In the genomic region with DNA sequence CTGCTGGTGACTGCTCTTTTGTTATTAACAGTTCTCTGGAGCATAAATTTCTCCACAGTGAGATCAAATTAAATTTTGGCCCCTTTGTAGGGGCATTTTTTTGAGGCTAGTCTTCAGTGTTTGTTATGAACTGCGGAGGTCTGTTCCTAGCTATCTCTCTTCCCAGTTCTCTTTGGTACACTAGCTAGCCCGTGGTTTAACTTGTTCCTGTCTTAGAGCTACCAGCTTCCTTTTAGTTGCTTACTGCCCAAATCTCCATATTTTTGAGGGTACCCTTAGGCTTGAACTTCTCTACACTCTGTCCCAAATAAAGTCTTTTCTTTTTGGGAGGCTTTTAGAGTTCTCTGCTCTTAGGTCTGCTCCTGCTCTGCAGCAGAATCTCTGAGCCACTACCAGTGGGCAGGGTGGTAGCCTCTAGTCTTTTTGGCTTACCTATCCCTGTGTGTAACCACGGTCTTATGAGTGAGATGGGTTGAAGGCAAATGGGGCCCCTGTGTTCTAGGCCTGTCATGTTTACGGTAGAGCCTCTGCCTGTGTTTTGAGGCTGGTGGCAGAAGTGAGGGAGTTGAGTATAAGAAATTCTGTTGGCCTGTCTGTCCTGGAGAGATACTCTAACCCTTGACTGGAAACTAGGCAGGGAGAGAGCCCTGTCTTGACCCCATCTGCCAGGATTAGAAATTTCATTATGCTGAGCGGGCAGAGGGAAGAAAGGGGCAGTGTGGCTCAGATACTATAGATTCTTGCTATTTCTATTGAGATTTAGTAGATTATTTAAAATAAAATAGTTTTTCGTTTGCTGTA, we compare ENCODE assay signal across 25 cellular contexts. TPM values are rescaled to one million over a fixed set of nuclear protein-coding genes. Genes with fewer than 3 reads are reported as not detected.
DNase-seq lines count a peak whose midpoint lies in the region; ATAC-seq and TF ChIP-seq lines count a peak whose summit lies in the region.
"Had no signal": no experiment of that assay in that cellular context is flagged by ENCODE, and none has a peak within 500 bp of the region (broad histone marks: within the 10 kb centered on the region; RNA-seq: fewer than 3 reads in every experiment).

No MANE protein-coding gene starts in this region.

- H3K27ac Mint-ChIP-seq in activated CD8-positive, alpha-beta T cell treated with anti-CD3 and anti-CD28 coated beads for 36 hours: peak overlapping the region; percentile 50
- no peak overlapping the region for H3K27ac Mint-ChIP-seq in activated CD8-positive, alpha-beta T cell treated with anti-CD3 and anti-CD28 coated beads, Interleukin-2, amount 10 ng/mL, durations not matched to agents 7 days and 5 days
- H3K27ac Mint-ChIP-seq in WTC11 (peak overlapping the region; percentile 47), neural crest cell (ENCODE audit: unreplicated experiment) (peak overlapping the region; percentile 57)
- H3K27ac Mint-ChIP-seq: activated CD4-positive, alpha-beta T cell treated with anti-CD3 and anti-CD28 coated beads, Interleukin-2, amount 10 ng/mL, durations not matched to agents 7 days and 5 days; activated naive CD8-positive, alpha-beta T cell treated with anti-CD3 and anti-CD28 coated beads, Interleukin-2, amount 10 ng/mL, durations not matched to agents 7 days and 5 days; nephron had no signal

- H3K4me2 ChIP-seq in Loucy (ENCODE audit: low read depth, low read length, poor library complexity, severe bottlenecking): peak overlapping the region; percentile 72

- peak overlapping the region; percentile 58 for H3K4me3 ChIP-seq in Loucy (ENCODE audit: low read length, poor library complexity, severe bottlenecking)
- H3K4me3 ChIP-seq: body of pancreas, GM12878, HAP-1, lung, MG63, SJSA1, skin epidermis, uterus had no signal

- H3K36me3 Mint-ChIP-seq in activated CD8-positive, alpha-beta T cell treated with anti-CD3 and anti-CD28 coated beads for 36 hours (ENCODE audit: low read depth): peaks cover 34% of the 10 kb centered on the region
- peaks cover 41% of the 10 kb centered on the region for H3K36me3 Mint-ChIP-seq in activated CD8-positive, alpha-beta T cell treated with anti-CD3 and anti-CD28 coated beads, Interleukin-2, amount 10 ng/mL, durations not matched to agents 7 days and 5 days (ENCODE audit: low read depth)
- no peaks in the 10 kb centered on the region for H3K36me3 Mint-ChIP-seq in WTC11
- peaks cover 19% of the 10 kb centered on the region for H3K36me3 Mint-ChIP-seq in neural crest cell (ENCODE audit: low read depth)

- peaks cover 86% of the 10 kb centered on the region for H4K20me1 ChIP-seq in Loucy (ENCODE audit: insufficient read depth, low read length, poor library complexity, severe bottlenecking)

- H3K4me1 Mint-ChIP-seq in activated CD8-positive, alpha-beta T cell treated with anti-CD3 and anti-CD28 coated beads for 36 hours (ENCODE audit: low read depth): peaks cover 74% of the 10 kb centered on the region
- peaks cover 26% of the 10 kb centered on the region for H3K4me1 Mint-ChIP-seq in activated CD8-positive, alpha-beta T cell treated with anti-CD3 and anti-CD28 coated beads, Interleukin-2, amount 10 ng/mL, durations not matched to agents 7 days and 5 days (ENCODE audit: low read depth)
- H3K4me1 Mint-ChIP-seq in WTC11 (peaks cover 65% of the 10 kb centered on the region), neural crest cell (peaks cover 33% of the 10 kb centered on the region)

- H3K27me3 Mint-ChIP-seq in activated CD8-positive, alpha-beta T cell treated with anti-CD3 and anti-CD28 coated beads for 36 hours: no peaks in the 10 kb centered on the region
- no peaks in the 10 kb centered on the region for H3K27me3 Mint-ChIP-seq in activated CD8-positive, alpha-beta T cell treated with anti-CD3 and anti-CD28 coated beads, Interleukin-2, amount 10 ng/mL, durations not matched to agents 7 days and 5 days (ENCODE audit: low read depth)
- H3K27me3 Mint-ChIP-seq in WTC11 (ENCODE audit: low read depth): no peaks in the 10 kb centered on the region
- no peaks in the 10 kb centered on the region for H3K27me3 Mint-ChIP-seq in neural crest cell (ENCODE audit: low read depth)
- H3K27me3 Mint-ChIP-seq: activated CD4-positive, alpha-beta T cell treated with anti-CD3 and anti-CD28 coated beads, Interleukin-2, amount 10 ng/mL, durations not matched to agents 7 days and 5 days; activated naive CD8-positive, alpha-beta T cell treated with anti-CD3 and anti-CD28 coated beads, Interleukin-2, amount 10 ng/mL, durations not matched to agents 7 days and 5 days had no signal

- CTCF ChIA-PET in activated CD8-positive, alpha-beta T cell treated with anti-CD3 and anti-CD28 coated beads for 36 hours (lab: Charles Lee): interaction anchor here (0.7 kb wide), 1 partner anchor 33 kb away, joined by 3 read pairs; no protein-coding TSS in a partner anchor
- CTCF ChIA-PET in activated CD8-positive, alpha-beta T cell treated with anti-CD3 and anti-CD28 coated beads, Interleukin-2, amount 10 ng/mL, durations not matched to agents 7 days and 5 days (lab: Charles Lee): no interaction called here
- CTCF ChIA-PET in WTC11 (lab: Charles Lee): no interaction called here

- H3K4me1 ChIP-seq in Loucy (ENCODE audit: insufficient read depth, low read length, poor library complexity, severe bottlenecking): peaks cover 56% of the 10 kb centered on the region
- H3K4me1 ChIP-seq: SJSA1, uterus had no signal

- no peak for TF ChIP-seq CTCF in activated CD8-positive, alpha-beta T cell treated with anti-CD3 and anti-CD28 coated beads for 36 hours (IDR thresholded peaks at IDR 0.05)
- TF ChIP-seq CTCF in Loucy (conservative IDR thresholded peaks at IDR 0.05; ENCODE audit: low read length): no peak
- no peak for TF ChIP-seq CTCF in WTC11 (IDR thresholded peaks at IDR 0.05)
- no peak for TF ChIP-seq CTCF in neural crest cell (conservative IDR thresholded peaks at IDR 0.05)

- H2AFZ ChIP-seq in Loucy (ENCODE audit: low read length): no peak overlapping the region

- no peaks in the 10 kb centered on the region for H3K36me3 ChIP-seq in Loucy (ENCODE audit: insufficient read depth, low read length)
- H3K36me3 ChIP-seq: HAP-1, SJSA1, uterus had no signal

- H3K9ac ChIP-seq in Loucy (ENCODE audit: low read depth, low read length, poor library complexity, severe bottlenecking): peak overlapping the region; percentile 37

- peaks cover 11% of the 10 kb centered on the region for H3K9me3 Mint-ChIP-seq in activated CD8-positive, alpha-beta T cell treated with anti-CD3 and anti-CD28 coated beads for 36 hours
- peaks cover 8% of the 10 kb centered on the region for H3K9me3 Mint-ChIP-seq in activated CD8-positive, alpha-beta T cell treated with anti-CD3 and anti-CD28 coated beads, Interleukin-2, amount 10 ng/mL, durations not matched to agents 7 days and 5 days (ENCODE audit: insufficient read depth)
- no peaks in the 10 kb centered on the region for H3K9me3 Mint-ChIP-seq in WTC11
- peaks cover 2% of the 10 kb centered on the region for H3K9me3 Mint-ChIP-seq in neural crest cell

- intact Hi-C loops in activated CD8-positive, alpha-beta T cell treated with anti-CD3 and anti-CD28 coated beads for 36 hours (cut with micrococcal nuclease): no loop called here

- no peaks in the 10 kb centered on the region for H3K9me2 ChIP-seq in Loucy (replicated peaks; ENCODE audit: low read depth, low read length)

- H3K9me3 ChIP-seq in Loucy (ENCODE audit: insufficient read depth, low read depth, low read length): no peaks in the 10 kb centered on the region
- H3K9me3 ChIP-seq: BE2C, body of pancreas, HAP-1, SJSA1, uterus had no signal

- DNase-seq in activated CD8-positive, alpha-beta T cell treated with anti-CD3 and anti-CD28 coated beads for 36 hours: no peak
- DNase-seq in activated CD8-positive, alpha-beta T cell treated with anti-CD3 and anti-CD28 coated beads, Interleukin-2, amount 10 ng/mL, durations not matched to agents 7 days and 5 days: no peak
- DNase-seq in WTC11 (ENCODE audit: low spot score) (no peak), neural crest cell (ENCODE audit: low read depth, low spot score) (no peak), cerebellar nuclear complex (lab: John Stamatoyannopoulos, UW) (no peak)
- DNase-seq: activated CD4-positive, alpha-beta T cell treated with anti-CD3 and anti-CD28 coated beads, Interleukin-2, amount 10 ng/mL, durations not matched to agents 7 days and 5 days; activated naive CD8-positive, alpha-beta T cell treated with anti-CD3 and anti-CD28 coated beads, Interleukin-2, amount 10 ng/mL, durations not matched to agents 7 days and 5 days; BE2C; body of pancreas; MG63; NCI-H2029; NCI-H345; stimulated activated CD4-positive, alpha-beta T cell treated with anti-CD3 and anti-CD28 coated beads, Interleukin-4, amount 100 ng/mL, for 4 hours; T1000; uterus had no signal

- no peaks in the 10 kb centered on the region for H3F3A ChIP-seq in Loucy (ENCODE audit: low read depth)

- no peak for ATAC-seq in activated CD8-positive, alpha-beta T cell treated with anti-CD3 and anti-CD28 coated beads for 36 hours
- no peak for ATAC-seq in activated CD8-positive, alpha-beta T cell treated with anti-CD3 and anti-CD28 coated beads, Interleukin-2, amount 10 ng/mL, durations not matched to agents 7 days and 5 days
- ATAC-seq in WTC11 (peak; percentile 62), HG03432 (IDR thresholded peaks at IDR 0.05; ENCODE audit: unreplicated experiment) (no peak), HG02981 (IDR thresholded peaks at IDR 0.05; ENCODE audit: unreplicated experiment) (no peak)
- ATAC-seq: body of pancreas, GM12878, Panc1 had no signal

- H3K79me2 ChIP-seq in Loucy (ENCODE audit: insufficient read depth, low read length): peaks cover 99% of the 10 kb centered on the region

- H3K27me3 ChIP-seq in Loucy (ENCODE audit: insufficient read depth, low read length, poor library complexity, severe bottlenecking): no peaks in the 10 kb centered on the region
- H3K27me3 ChIP-seq: BE2C, body of pancreas, MG63, SJSA1, uterus had no signal

- no peak overlapping the region for H3K4me3 Mint-ChIP-seq in activated CD8-positive, alpha-beta T cell treated with anti-CD3 and anti-CD28 coated beads for 36 hours
- H3K4me3 Mint-ChIP-seq in activated CD8-positive, alpha-beta T cell treated with anti-CD3 and anti-CD28 coated beads, Interleukin-2, amount 10 ng/mL, durations not matched to agents 7 days and 5 days: no peak overlapping the region
- H3K4me3 Mint-ChIP-seq in WTC11 (no peak overlapping the region), neural crest cell (no peak overlapping the region)
- H3K4me3 Mint-ChIP-seq: activated CD4-positive, alpha-beta T cell treated with anti-CD3 and anti-CD28 coated beads, Interleukin-2, amount 10 ng/mL, durations not matched to agents 7 days and 5 days; activated naive CD8-positive, alpha-beta T cell treated with anti-CD3 and anti-CD28 coated beads, Interleukin-2, amount 10 ng/mL, durations not matched to agents 7 days and 5 days; nephron had no signal

- POLR2A ChIA-PET in activated CD8-positive, alpha-beta T cell treated with anti-CD3 and anti-CD28 coated beads for 36 hours (lab: Charles Lee): no interaction called here
- POLR2A ChIA-PET in activated CD8-positive, alpha-beta T cell treated with anti-CD3 and anti-CD28 coated beads, Interleukin-2, amount 10 ng/mL, durations not matched to agents 7 days and 5 days (lab: Charles Lee): interaction anchor here (0.8 kb wide), 1 partner anchor 21 kb away, joined by 3 read pairs; a partner anchor contains a TSS
- POLR2A ChIA-PET in WTC11 (lab: Charles Lee): no interaction called here

RNA-seq across cellular contexts. Expression of a gene that starts 21.0 kb away (rescaled TPM):
- 10 to 100 TPM; 67.9 to 69.0 TPM for total RNA-seq in activated CD8-positive, alpha-beta T cell treated with anti-CD3 and anti-CD28 coated beads for 36 hours
- 10 to 100 TPM; 76.2 to 78.2 TPM for total RNA-seq in activated CD8-positive, alpha-beta T cell treated with anti-CD3 and anti-CD28 coated beads, Interleukin-2, amount 10 ng/mL, durations not matched to agents 7 days and 5 days
- 59.7 to 64.7 TPM (median 60.5 TPM) in 3 replicates for total RNA-seq in WTC11 (2021)
- 79.4 and 86.9 TPM in 2 replicates for total RNA-seq in neural crest cell
